ENCODE assay signal across 23 cellular contexts in genomic region chr12:27578689-27579372, GRCh38. TPM values are rescaled to one million over a fixed set of nuclear protein-coding genes. Genes with fewer than 3 reads are reported as not detected.
DNase-seq lines count a peak whose midpoint lies in the region; ATAC-seq, FAIRE-seq and TF ChIP-seq lines count a peak whose summit lies in the region.
"Had no signal": no experiment of that assay in that cellular context is flagged by ENCODE, and none has a peak within 500 bp of the region (broad histone marks: within the 10 kb centered on the region; RNA-seq: fewer than 3 reads in every experiment).

No MANE protein-coding gene starts in this region.

- no peaks in the 10 kb centered on the region for H4K20me1 ChIP-seq in HepG2 (ENCODE audit: insufficient read depth, low read length)
- H4K20me1 ChIP-seq in astrocyte (ENCODE audit: insufficient read depth, low read length): peaks cover 5% of the 10 kb centered on the region

- H2AFZ ChIP-seq in HepG2 (ENCODE audit: low read length): no peak overlapping the region
- no peak overlapping the region for H2AFZ ChIP-seq in astrocyte (ENCODE audit: low read depth, low read length)
- H2AFZ ChIP-seq: neural progenitor cell had no signal

- WGBS in liver: 80% methylated on average over 7 of the region's 7 CpGs
- WGBS in HepG2 (ENCODE audit: low lambda C conversion rate): 97% methylated on average over 7 of the region's 7 CpGs
- WGBS in lung, 2 donors: 66 to 75% methylated on average over 7 of the region's 7 CpGs

- H3K27me3 ChIP-seq in liver (ENCODE audit: control insufficient read depth in 4 of 4, insufficient read depth in 4 of 4, low read length in 3 of 4) (no peaks in the 10 kb centered on the region), HepG2 (ENCODE audit: control insufficient read depth in 1 of 2, insufficient read depth in 2 of 2, low read length in 2 of 2) (no peaks in the 10 kb centered on the region), astrocyte (ENCODE audit: insufficient read depth, low read length) (no peaks in the 10 kb centered on the region), lung (ENCODE audit: control insufficient read depth, insufficient read depth) (no peaks in the 10 kb centered on the region)
- H3K27me3 ChIP-seq: BLaER1, neural progenitor cell had no signal

- H3K27ac Mint-ChIP-seq in astrocyte (ENCODE audit: unreplicated experiment) (peak overlapping the region; percentile 55), mesothelial cell of epicardium (no peak overlapping the region)
- H3K27ac Mint-ChIP-seq: activated CD4-positive, alpha-beta memory T cell treated with anti-CD3 and anti-CD28 coated beads, Interleukin-2, amount 10 ng/mL, durations not matched to agents 7 days and 5 days; WTC11 had no signal

- H3K27ac ChIP-seq in liver (ENCODE audit: low read depth in 1 of 2, low read length in 2 of 2): no peak overlapping the region
- no peak overlapping the region for H3K27ac ChIP-seq in HepG2 (ENCODE audit: extremely low read length, insufficient read depth, low read length)
- no peak overlapping the region for H3K27ac ChIP-seq in astrocyte (ENCODE audit: low read depth, low read length)
- peak overlapping the region in 1 of 2 donors; percentile 18 for H3K27ac ChIP-seq in lung (ENCODE audit: low read depth in 1 of 2, low read length in 1 of 2)
- H3K27ac ChIP-seq: BLaER1, neural progenitor cell had no signal

- peaks cover 0 to 13% (median 0%) of the 10 kb centered on the region in 4 donors for H3K36me3 ChIP-seq in liver (ENCODE audit: control insufficient read depth in 4 of 4, insufficient read depth in 3 of 4, low read depth in 1 of 4, low read length in 3 of 4)
- no peaks in the 10 kb centered on the region; a peak in 1 of 5 replicates for H3K36me3 ChIP-seq in HepG2 (replicated peaks in 1 of 2; ENCODE audit: control insufficient read depth in 1 of 2, insufficient read depth in 2 of 2, low read length in 2 of 2)
- peaks cover 14% of the 10 kb centered on the region for H3K36me3 ChIP-seq in astrocyte (ENCODE audit: insufficient read depth, low read length)
- H3K36me3 ChIP-seq in lung (ENCODE audit: control insufficient read depth in 2 of 2, insufficient read depth in 2 of 2, low read length in 2 of 2): peaks cover 0 to 3% of the 10 kb centered on the region in 2 donors
- H3K36me3 ChIP-seq: neural progenitor cell had no signal

- H3K27me3 Mint-ChIP-seq in astrocyte (ENCODE audit: low read depth, unreplicated experiment) (no peaks in the 10 kb centered on the region), mesothelial cell of epicardium (ENCODE audit: low read depth) (no peaks in the 10 kb centered on the region)
- H3K27me3 Mint-ChIP-seq: activated CD4-positive, alpha-beta memory T cell treated with anti-CD3 and anti-CD28 coated beads, Interleukin-2, amount 10 ng/mL, durations not matched to agents 7 days and 5 days had no signal

- H3K4me1 Mint-ChIP-seq in astrocyte (ENCODE audit: low read depth, unreplicated experiment) (peaks cover 78% of the 10 kb centered on the region), mesothelial cell of epicardium (peaks cover 40% of the 10 kb centered on the region)
- H3K4me1 Mint-ChIP-seq: activated CD4-positive, alpha-beta memory T cell treated with anti-CD3 and anti-CD28 coated beads, Interleukin-2, amount 10 ng/mL, durations not matched to agents 7 days and 5 days; neural progenitor cell had no signal

- H3K9ac ChIP-seq in liver (ENCODE audit: low read depth in 1 of 2, low read length in 2 of 2): no peak overlapping the region
- no peak overlapping the region for H3K9ac ChIP-seq in HepG2 (ENCODE audit: insufficient read depth, low read depth, low read length)
- H3K9ac ChIP-seq in astrocyte (ENCODE audit: low read length): no peak overlapping the region
- H3K9ac ChIP-seq: BLaER1, neural progenitor cell had no signal

- in situ Hi-C loops in HepG2 (cut with HindIII; ENCODE audit: extremely low pct_ligation_motif_present, low pct_unique_long_range_greater_than_20kb): no loop called here

- no peak for TF ChIP-seq EP300 in HepG2 (IDR thresholded peaks at IDR 0.05; ENCODE audit: low read depth in 2 of 2, low read length in 2 of 2)
- no peak for TF ChIP-seq EP300 in HepG2 (CRISPR knock-in tag; IDR thresholded peaks at IDR 0.05; ENCODE audit: borderline replicate concordance)

- POLR2A ChIA-PET in HepG2 (lab: Yijun Ruan, JAX): no interaction called here

- no peak for FAIRE-seq in HepG2 (lab: Jason Lieb, UNC)
- FAIRE-seq in astrocyte (lab: Jason Lieb, UNC): no peak
- FAIRE-seq: H1, RCC 7860 had no signal

- H3K4me3 Mint-ChIP-seq in astrocyte (ENCODE audit: unreplicated experiment) (no peak overlapping the region), mesothelial cell of epicardium (no peak overlapping the region)
- H3K4me3 Mint-ChIP-seq: activated CD4-positive, alpha-beta memory T cell treated with anti-CD3 and anti-CD28 coated beads, Interleukin-2, amount 10 ng/mL, durations not matched to agents 7 days and 5 days; central memory CD8-positive, alpha-beta T cell; neural progenitor cell; WTC11 had no signal

- DNase-seq in HepG2 (ENCODE audit: low spot score) (no peak), astrocyte (ENCODE audit: low read depth) (no peak), lung (ENCODE audit: low spot score) (no peak), NCI-H1436 (lab: John Stamatoyannopoulos, UW) (no peak), mesothelial cell of epicardium (ENCODE audit: low spot score in 2 of 2, unreplicated experiment in 2 of 2) (no peak), NCI-H1048 (lab: John Stamatoyannopoulos, UW) (no peak)
- DNase-seq: activated CD4-positive, alpha-beta memory T cell treated with anti-CD3 and anti-CD28 coated beads, Interleukin-2, amount 10 ng/mL, durations not matched to agents 7 days and 5 days; activated naive CD4-positive, alpha-beta T cell; amygdala; left cardiac atrium; NCI-H1092; NCI-H2029 treated with DMSO at 0.1 percent for 48 hours; NCI-H446; stimulated activated CD8-positive, alpha-beta memory T cell treated with anti-CD3 and anti-CD28 coated beads, Interleukin-4, amount 100 ng/mL, for 48 hours; substantia nigra had no signal

- TF ChIP-seq POLR2A in HepG2 (IDR thresholded peaks at IDR 0.05; ENCODE audit: insufficient read depth in 1 of 2, low read depth in 2 of 2, low read length in 2 of 2): no peak

- no peaks in the 10 kb centered on the region for H3K79me2 ChIP-seq in HepG2 (ENCODE audit: insufficient read depth, low read length)
- peaks cover 83% of the 10 kb centered on the region for H3K79me2 ChIP-seq in astrocyte (ENCODE audit: insufficient read depth, low read length)

- TF ChIP-seq RAD21 in liver (IDR thresholded peaks at IDR 0.05) (peak in 1 of 2 donors; percentile 34), HepG2 (CRISPR knock-in tag; IDR thresholded peaks at IDR 0.05) (no peak)

- ATAC-seq in HepG2: no peak
- ATAC-seq in lung (ENCODE audit: insufficient read depth, low FRiP score): peak; percentile 53
- ATAC-seq in HG02798 (IDR thresholded peaks at IDR 0.05; ENCODE audit: poor library complexity, unreplicated experiment): no peak
- ATAC-seq: WTC11 had no signal

- H3K4me3 ChIP-seq in liver (ENCODE audit: low read depth in 1 of 3, low read length in 3 of 3): no peak overlapping the region
- H3K4me3 ChIP-seq in HepG2 (replicated peaks in 1 of 3; ENCODE audit: insufficient read depth in 1 of 3, low read depth in 2 of 3, low read length in 3 of 3): no peak overlapping the region
- no peak overlapping the region for H3K4me3 ChIP-seq in astrocyte (ENCODE audit: insufficient read depth, low read depth, low read length)
- no peak overlapping the region for H3K4me3 ChIP-seq in lung
- H3K4me3 ChIP-seq: BLaER1, neural progenitor cell had no signal

- H3K36me3 Mint-ChIP-seq in astrocyte (ENCODE audit: low read depth, unreplicated experiment): peaks cover 9% of the 10 kb centered on the region
- H3K36me3 Mint-ChIP-seq in mesothelial cell of epicardium: peaks cover 25% of the 10 kb centered on the region
- H3K36me3 Mint-ChIP-seq: WTC11 had no signal

- H3K9me3 Mint-ChIP-seq in astrocyte (ENCODE audit: unreplicated experiment) (no peaks in the 10 kb centered on the region), mesothelial cell of epicardium (no peaks in the 10 kb centered on the region)
- H3K9me3 Mint-ChIP-seq: activated CD4-positive, alpha-beta memory T cell treated with anti-CD3 and anti-CD28 coated beads, Interleukin-2, amount 10 ng/mL, durations not matched to agents 7 days and 5 days; central memory CD8-positive, alpha-beta T cell; neural progenitor cell; WTC11 had no signal

- no peaks in the 10 kb centered on the region for H3K9me3 ChIP-seq in liver (ENCODE audit: control insufficient read depth in 4 of 4, low read length in 3 of 4)
- H3K9me3 ChIP-seq in HepG2 (ENCODE audit: low read length): no peaks in the 10 kb centered on the region
- H3K9me3 ChIP-seq in astrocyte (ENCODE audit: insufficient read depth, low read depth, low read length): no peaks in the 10 kb centered on the region
- no peaks in the 10 kb centered on the region for H3K9me3 ChIP-seq in lung (ENCODE audit: control insufficient read depth in 2 of 2, insufficient read depth in 1 of 2, low read length in 1 of 2)
- H3K9me3 ChIP-seq: BLaER1 had no signal

- CTCF ChIA-PET in HepG2 (lab: Yijun Ruan, JAX; ENCODE audit: low intra/inter-chr PET ratio, low total read pairs): no interaction called here

- peaks cover 0 to 21% (median 10%) of the 10 kb centered on the region in 4 donors for H3K4me1 ChIP-seq in liver (ENCODE audit: control insufficient read depth in 4 of 4, insufficient read depth in 4 of 4, low read length in 3 of 4)
- H3K4me1 ChIP-seq in HepG2 (ENCODE audit: insufficient read depth, low read length): no peaks in the 10 kb centered on the region
- H3K4me1 ChIP-seq in astrocyte (ENCODE audit: insufficient read depth, low read length): peaks cover 39% of the 10 kb centered on the region
- H3K4me1 ChIP-seq in lung (ENCODE audit: control insufficient read depth in 2 of 2, insufficient read depth in 2 of 2, low read length in 2 of 2): peaks cover 7 to 43% of the 10 kb centered on the region in 2 donors
- H3K4me1 ChIP-seq: neural progenitor cell had no signal

- no peak for TF ChIP-seq CTCF in liver (IDR thresholded peaks at IDR 0.05; ENCODE audit: low read depth, low read length, missing input control)
- TF ChIP-seq CTCF in HepG2 (CRISPR knock-in tag; IDR thresholded peaks at IDR 0.05): no peak
- TF ChIP-seq CTCF in astrocyte (IDR thresholded peaks at IDR 0.05; ENCODE audit: insufficient read depth, low read depth, low read length): no peak
- TF ChIP-seq CTCF in lung (IDR thresholded peaks at IDR 0.05; ENCODE audit: control extremely low read depth, extremely low read depth): no peak
- TF ChIP-seq CTCF in mesothelial cell of epicardium (IDR thresholded peaks at IDR 0.05; ENCODE audit: unreplicated experiment): no peak

- intact Hi-C loops in HepG2 (cut with micrococcal nuclease; ENCODE audit: unreplicated experiment): no loop called here

- BruUV-seq in HepG2 (replicated peaks; lab: Mats Ljungman, UMichigan): no TSS peak

- H3K4me2 ChIP-seq in HepG2 (ENCODE audit: low read depth, low read length) (no peak overlapping the region), astrocyte (ENCODE audit: low read length) (no peak overlapping the region)
- H3K4me2 ChIP-seq: BLaER1, neural progenitor cell had no signal

RNA-seq across cellular contexts. Expression of gene PPFIBP1, which starts 54.8 kb away (rescaled TPM):
- total RNA-seq in liver: 10 to 100 TPM; 10.5 to 65.8 TPM
- polyA plus RNA-seq in liver: 10 to 100 TPM; 12.3 to 22.5 TPM
- 21.8 and 32.0 TPM in 2 replicates for total RNA-seq in HepG2 (2016; rRNA removed; fragmentation: Illumina TruSeq; extraction: Trizol)
- total RNA-seq in HepG2 (2016; cell fraction: cytosol; rRNA removed; fragmentation: Illumina TruSeq; extraction: Trizol; ENCODE audit: low read depth): 6.2 and 6.4 TPM in 2 replicates
- total RNA-seq in HepG2 (2016; cell fraction: insoluble cytoplasmic fraction; rRNA removed; fragmentation: Illumina TruSeq; extraction: Trizol): 21.0 and 26.5 TPM in 2 replicates
- total RNA-seq in HepG2 (2016; cell fraction: membrane; rRNA removed; fragmentation: Illumina TruSeq; extraction: Trizol): 8.1 and 10.1 TPM in 2 replicates
- total RNA-seq in HepG2 (2016; cell fraction: nucleus; rRNA removed; fragmentation: Illumina TruSeq; extraction: Trizol): 35.3 and 36.6 TPM in 2 replicates
- polyA plus RNA-seq in HepG2 (2011; rRNA removed): 16.2 and 19.6 TPM in 2 replicates
- polyA plus RNA-seq in HepG2 (2011; cell fraction: cytosol; rRNA removed): 6.6 and 10.3 TPM in 2 replicates
- polyA plus RNA-seq in HepG2 (2011; cell fraction: nucleus; rRNA removed): 19.9 and 28.8 TPM in 2 replicates
- polyA plus RNA-seq in HepG2 (2012): 14.4 and 17.5 TPM in 2 replicates
- polyA plus RNA-seq in HepG2 (2016; cell fraction: cytosol; fragmentation: Illumina TruSeq; extraction: Trizol; ENCODE audit: low read depth): 0.42 and 0.76 TPM in 2 replicates
- 13.2 and 13.8 TPM in 2 replicates for polyA plus RNA-seq in HepG2 (2016; cell fraction: insoluble cytoplasmic fraction; fragmentation: Illumina TruSeq; extraction: Trizol; ENCODE audit: low read depth)
- polyA plus RNA-seq in HepG2 (2016; cell fraction: membrane; fragmentation: Illumina TruSeq; extraction: Trizol; ENCODE audit: low read depth): 1.9 and 2.3 TPM in 2 replicates
- polyA plus RNA-seq in HepG2 (2016; cell fraction: nucleus; fragmentation: Illumina TruSeq; extraction: Trizol; ENCODE audit: insufficient read depth, low read depth): 21.9 and 25.0 TPM in 2 replicates
- polyA minus RNA-seq in HepG2 (2011; rRNA and poly(A)+ RNA removed; ENCODE audit: low replicate concordance): 18.5 and 40.1 TPM in 2 replicates
- polyA minus RNA-seq in HepG2 (2011; cell fraction: cytosol; rRNA and poly(A)+ RNA removed): 15.6 and 16.2 TPM in 2 replicates
- 89.9 and 122 TPM in 2 replicates for polyA minus RNA-seq in HepG2 (2011; cell fraction: nucleus; rRNA and poly(A)+ RNA removed)
- total RNA-seq in astrocyte: 140 and 147 TPM in 2 replicates
- total RNA-seq in lung: 100 to 1,000 TPM in 1 of 2 donors, 10 to 100 TPM in 1; 95.1 to 150 TPM
- 10 to 100 TPM; 13.6 to 31.2 TPM for polyA plus RNA-seq in lung
- 101 to 105 TPM (median 102 TPM) in 3 replicates for total RNA-seq in mesothelial cell of epicardium
